1 cellular context compared by ENCODE assay signal in the genomic region with DNA sequence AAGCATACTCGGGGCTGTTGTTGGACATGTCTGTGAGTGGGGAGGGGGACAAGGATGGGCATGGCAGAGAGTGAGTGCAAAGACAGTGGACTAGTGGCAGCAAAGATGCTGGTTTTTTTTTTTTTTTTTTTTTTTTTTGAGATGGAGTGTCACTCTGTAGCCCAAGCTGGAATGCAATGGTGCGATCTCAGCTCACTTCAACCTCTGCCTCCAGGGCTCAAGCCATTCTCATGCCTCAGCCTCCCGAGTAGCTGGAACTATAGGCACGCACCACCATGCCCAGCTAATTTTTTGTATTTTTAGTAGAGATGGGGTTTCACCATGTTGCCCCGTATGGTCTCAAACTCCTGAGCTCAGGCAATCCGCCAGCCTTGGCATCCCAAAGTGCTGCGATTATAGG.
A peak's percentile ranks its signal among the peaks of the same experiment; 100 is the strongest.
TF ChIP-seq lines count a peak whose summit lies in the region.

No MANE protein-coding gene starts in this region.

TF ChIP-seq in HepG2, 621 proteins besides CTCF, POLR2A, EP300 and RAD21:
- TF ChIP-seq ZNF362 (CRISPR knock-in tag; IDR thresholded peaks at IDR 0.05; ENCODE audit: borderline replicate concordance) = peak; percentile 47; the same call in 1 of the 2 replicates
